18 cellular contexts compared by ENCODE assay signal in the genomic region with DNA sequence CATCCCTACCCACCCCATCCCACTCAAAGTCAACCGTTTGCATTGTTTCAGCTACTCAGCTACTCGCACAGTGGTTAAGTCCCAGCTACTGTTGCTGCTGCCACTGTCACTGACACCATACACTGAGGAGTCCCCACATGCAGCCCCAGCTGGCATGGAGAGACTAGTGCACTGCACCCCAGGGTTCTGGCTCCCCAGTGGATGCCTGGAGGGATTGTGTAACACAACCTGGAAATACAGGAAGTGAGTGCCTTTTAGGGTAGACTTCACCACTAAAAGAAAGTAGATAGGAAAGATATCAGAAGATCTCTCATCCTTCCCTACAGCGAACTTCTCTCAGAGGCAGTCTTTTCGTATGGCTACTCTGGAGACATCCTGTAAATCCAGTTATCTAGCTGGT.
DNase-seq lines count a peak whose midpoint lies in the region; ATAC-seq and TF ChIP-seq lines count a peak whose summit lies in the region.
"Had no signal": no experiment of that assay in that cellular context is flagged by ENCODE, and none has a peak within 500 bp of the region (broad histone marks: within the 10 kb centered on the region; RNA-seq: fewer than 3 reads in every experiment).

No MANE protein-coding gene starts in this region.

- peak; percentile 44 for ATAC-seq in WTC11
- ATAC-seq: HepG2, K562, Right ventricle myocardium inferior had no signal

- CTCF ChIA-PET in WTC11 (lab: Charles Lee), result interaction anchor here (0.7 to 0.9 kb wide), 2 partner anchors 79 to 239 kb away, joined by 3 read pairs; no protein-coding TSS in a partner anchor

- H3K4me2 ChIP-seq in hepatocyte, result no peak overlapping the region
- H3K4me2 ChIP-seq: BLaER1 treated with 17β-estradiol and CSF1 and Interleukin-3, amounts not matched to agents 10 nM and 100 nM had no signal

- no peaks in the 10 kb centered on the region for H3K4me1 ChIP-seq in hepatocyte (ENCODE audit: insufficient read depth)
- H3K4me1 ChIP-seq: BLaER1 treated with 17β-estradiol and CSF1 and Interleukin-3, amounts not matched to agents 10 nM and 100 nM had no signal

- no peak overlapping the region for H3K4me3 Mint-ChIP-seq in WTC11
- H3K4me3 Mint-ChIP-seq: CD4-positive, alpha-beta memory T cell had no signal

- no peak overlapping the region for H3K27ac Mint-ChIP-seq in WTC11
- H3K27ac Mint-ChIP-seq: CD4-positive, alpha-beta memory T cell had no signal

- no peak overlapping the region for H3K27ac ChIP-seq in hepatocyte
- H3K27ac ChIP-seq: BLaER1 treated with 17β-estradiol and CSF1 and Interleukin-3, amounts not matched to agents 10 nM and 100 nM; HL-60 had no signal

- POLR2A ChIA-PET in WTC11 (lab: Charles Lee), result no interaction called here

- H3K36me3 Mint-ChIP-seq in WTC11, result peaks cover 15% of the 10 kb centered on the region
- H3K36me3 Mint-ChIP-seq: CD4-positive, alpha-beta memory T cell had no signal

- H4K20me1 ChIP-seq in hepatocyte (ENCODE audit: insufficient read depth, poor library complexity, severe bottlenecking), result no peaks in the 10 kb centered on the region
- H4K20me1 ChIP-seq: BLaER1 treated with 17β-estradiol and CSF1 and Interleukin-3, amounts not matched to agents 10 nM and 100 nM had no signal

- H3K4me3 ChIP-seq in hepatocyte, result no peak overlapping the region
- H3K4me3 ChIP-seq: BLaER1 treated with 17β-estradiol and CSF1 and Interleukin-3, amounts not matched to agents 10 nM and 100 nM; K562 had no signal

- H3K9me3 ChIP-seq in hepatocyte (ENCODE audit: low read depth), result no peaks in the 10 kb centered on the region

- peaks cover 4% of the 10 kb centered on the region for H3K4me1 Mint-ChIP-seq in WTC11
- H3K4me1 Mint-ChIP-seq: CD4-positive, alpha-beta memory T cell had no signal

- H3K9me3 Mint-ChIP-seq in WTC11, result peaks cover 14% of the 10 kb centered on the region

- no peaks in the 10 kb centered on the region for H3K79me2 ChIP-seq in hepatocyte

- no peaks in the 10 kb centered on the region for H3K27me3 Mint-ChIP-seq in WTC11 (ENCODE audit: low read depth)

- in situ Hi-C loops in KBM-7 (cut with MboI; ENCODE audit: low pct_unique_long_range_greater_than_20kb, low sequenced_read_pairs), result no loop called here

- H3K27me3 ChIP-seq in hepatocyte, result no peaks in the 10 kb centered on the region
- H3K27me3 ChIP-seq: BLaER1 treated with 17β-estradiol and CSF1 and Interleukin-3, amounts not matched to agents 10 nM and 100 nM had no signal

- H3K36me3 ChIP-seq in hepatocyte (replicated peaks; ENCODE audit: insufficient read depth, low read depth), result no peaks in the 10 kb centered on the region

- no peak for TF ChIP-seq CTCF in WTC11 (IDR thresholded peaks at IDR 0.05)
- TF ChIP-seq CTCF in hepatocyte (IDR thresholded peaks at IDR 0.05; ENCODE audit: poor library complexity), result no peak

- WGBS in hepatocyte (ENCODE audit: low lambda C conversion rate, missing lambda C conversion rate), result 62% methylated on average over 4 of the region's 4 CpGs

- DNase-seq in COR-L47 (lab: John Stamatoyannopoulos, UW) (peak; percentile 35), KBM-7 (peak; percentile 35), NCI-H2107 treated with DMSO at 0.1 percent for 48 hours (lab: John Stamatoyannopoulos, UW; ENCODE audit: unreplicated experiment) (peak; percentile 72), WTC11 (ENCODE audit: low spot score) (no peak), hepatocyte (ENCODE audit: low spot score) (no peak), NCI-H2171 (lab: John Stamatoyannopoulos, UW) (no peak), NCI-H82 (lab: John Stamatoyannopoulos, UW) (no peak)
- DNase-seq: CD4-positive, alpha-beta memory T cell; GOT3; NCI-H1694; NCI-H345; NCI-H524; T-helper 2 cell had no signal

- H2AFZ ChIP-seq in hepatocyte, result no peak overlapping the region

- H3K9me2 ChIP-seq in hepatocyte (replicated peaks; ENCODE audit: insufficient read depth), result no peaks in the 10 kb centered on the region

TF ChIP-seq in WTC11, 78 proteins besides CTCF, POLR2A, EP300 and RAD21:
- no peak for TF ChIP-seq TP53 (CRISPR knock-in tag; IDR thresholded peaks at IDR 0.05)
- TF ChIP-seq ZNF423 (CRISPR knock-in tag; IDR thresholded peaks at IDR 0.05), result peak; percentile 32; the same call in 1 of the 2 replicates
- TF ChIP-seq TCF7 (CRISPR knock-in tag; IDR thresholded peaks at IDR 0.05; ENCODE audit: low read depth), result no peak
- TF ChIP-seq RORB (CRISPR knock-in tag; IDR thresholded peaks at IDR 0.05), result no peak

Comparison
In these comparisons a context has a peak if more than half of its experiments do, and no peak if none do; other contexts are left out.
1. DNase-seq: peak in COR-L47 (single experiment), KBM-7 (single experiment) and NCI-H2107 treated with DMSO at 0.1 percent for 48 hours (single experiment); none in WTC11 (single experiment), hepatocyte (single experiment), NCI-H2171 (single experiment) and NCI-H82 (single experiment).